ENCODE assay signal across 1 cellular context in genomic region chr2:6722574-6722973, GRCh38.
TF ChIP-seq lines count a peak whose summit lies in the region.

No MANE protein-coding gene starts in this region.

TF ChIP-seq in HepG2, 621 proteins besides CTCF, POLR2A, EP300 and RAD21 (continued from another document):
- TF ChIP-seq ZNF224 (CRISPR knock-in tag; IDR thresholded peaks at IDR 0.05) (no peak), NAIF1 (CRISPR knock-in tag; IDR thresholded peaks at IDR 0.05; ENCODE audit: borderline replicate concordance) (no peak)
TF ChIP-seq in HepG2: peak in this region for 2.
